ENCODE assay signal across 1 cellular context in genomic region chr9:134624119-134624826, GRCh38.
TF ChIP-seq lines count a peak whose summit lies in the region.

No MANE protein-coding gene starts in this region.

TF ChIP-seq in K562, 482 proteins besides CTCF, POLR2A, EP300 and RAD21 (continued from another document):
- TF ChIP-seq RAD51 (IDR thresholded peaks at IDR 0.05; ENCODE audit: borderline replicate concordance, low read depth) (0 out of 2 replicates have a peak, but pooled peaks have one; percentile 30), USF2 (CRISPR knock-in tag; IDR thresholded peaks at IDR 0.05) (0 out of 2 replicates have a peak, but pooled peaks have one; percentile 8), TFE3 (CRISPR knock-in tag; IDR thresholded peaks at IDR 0.05) (peak; percentile 43)
TF ChIP-seq in K562: peak in this region for 3.
